Comparison of ENCODE assay signal across 17 cellular contexts in the genomic region with DNA sequence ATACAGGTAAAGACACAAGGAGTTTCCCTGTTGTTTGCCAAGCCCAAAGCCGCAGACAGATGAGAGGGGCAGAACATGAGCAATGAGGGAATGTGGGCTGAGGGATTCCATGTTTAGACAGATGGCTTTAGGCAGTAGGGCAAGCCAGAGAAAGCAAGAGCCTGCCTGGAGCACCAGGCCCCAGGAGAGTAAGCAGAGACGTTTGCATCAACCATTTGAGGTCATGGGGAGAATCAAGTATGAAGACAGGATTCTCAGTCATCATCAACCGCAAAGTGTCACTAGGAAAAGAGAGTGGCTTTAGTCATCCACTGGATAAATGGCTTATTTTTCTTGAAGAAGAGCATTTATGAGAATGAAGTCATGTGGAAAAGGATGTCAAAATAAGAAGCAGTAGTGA.
"Had no signal": no experiment of that assay in that cellular context is flagged by ENCODE, and none has a peak within 500 bp of the region (broad histone marks: within the 10 kb centered on the region; RNA-seq: fewer than 3 reads in every experiment).

No MANE protein-coding gene starts in this region.

- H3K27ac Mint-ChIP-seq: activated CD4-positive, alpha-beta memory T cell treated with anti-CD3 and anti-CD28 coated beads for 36 hours; activated CD4-positive, alpha-beta T cell treated with anti-CD3 and anti-CD28 coated beads for 36 hours; activated naive CD8-positive, alpha-beta T cell; activated T-cell treated with anti-CD3 and anti-CD28 coated beads, Interleukin-2, amount 50 U/mL, for 24 hours; dendritic cell treated with granulocyte-macrophage colony-stimulating factor and Interleukin-4, amounts not matched to agents 40 ng/mL and 50 ng/mL, for 4 days; endodermal cell; T-helper 1 cell treated with Interleukin-12 subunit alpha and Interleukin-12 subunit beta and Interleukin-4 antibody, amounts not matched to agents 30 μg/mL and 1 μg/mL, for 36 hours had no signal

- H3K4me3 Mint-ChIP-seq: activated CD4-positive, alpha-beta memory T cell treated with anti-CD3 and anti-CD28 coated beads for 36 hours; activated CD4-positive, alpha-beta T cell treated with anti-CD3 and anti-CD28 coated beads for 36 hours; activated naive CD8-positive, alpha-beta T cell; activated T-cell treated with anti-CD3 and anti-CD28 coated beads, Interleukin-2, amount 50 U/mL, for 24 hours; dendritic cell treated with granulocyte-macrophage colony-stimulating factor and Interleukin-4, amounts not matched to agents 40 ng/mL and 50 ng/mL, for 4 days; endodermal cell; T-helper 1 cell treated with Interleukin-12 subunit alpha and Interleukin-12 subunit beta and Interleukin-4 antibody, amounts not matched to agents 30 μg/mL and 1 μg/mL, for 36 hours had no signal

- ATAC-seq: activated CD4-positive, alpha-beta T cell treated with anti-CD3 and anti-CD28 coated beads for 36 hours; pancreas had no signal

- H3K36me3 Mint-ChIP-seq: activated CD4-positive, alpha-beta memory T cell treated with anti-CD3 and anti-CD28 coated beads for 36 hours had no signal

- DNase-seq: activated CD4-positive, alpha-beta memory T cell treated with anti-CD3 and anti-CD28 coated beads for 36 hours; activated CD4-positive, alpha-beta T cell treated with anti-CD3 and anti-CD28 coated beads for 36 hours; activated effector memory CD4-positive, alpha-beta T cell treated with anti-CD3 and anti-CD28 coated beads, Interleukin-2, amount 50 U/mL, for 16 hours; activated T-cell treated with anti-CD3 and anti-CD28 coated beads, Interleukin-2, amount 50 U/mL, for 24 hours; anterior cingulate cortex; endodermal cell; islet precursor cell; midbrain; pancreas; stimulated activated CD4-positive, alpha-beta T cell treated with anti-CD3 and anti-CD28 coated beads, Interleukin-15, amount 100 ng/mL, for 24 hours; stimulated activated CD4-positive, alpha-beta T cell treated with anti-CD3 and anti-CD28 coated beads, Interleukin-4, amount 100 ng/mL, for 1 hour; stimulated activated naive CD4-positive, alpha-beta T cell; substantia nigra had no signal

- H3K9me3 Mint-ChIP-seq: activated CD4-positive, alpha-beta memory T cell treated with anti-CD3 and anti-CD28 coated beads for 36 hours; activated T-cell treated with anti-CD3 and anti-CD28 coated beads, Interleukin-2, amount 50 U/mL, for 24 hours; endodermal cell; T-helper 1 cell treated with Interleukin-12 subunit alpha and Interleukin-12 subunit beta and Interleukin-4 antibody, amounts not matched to agents 30 μg/mL and 1 μg/mL, for 36 hours had no signal

- H3K4me3 ChIP-seq: hepatocyte, pancreas had no signal
